ENCODE assay signal across 28 cellular contexts in genomic region chr11:71321433-71322191, GRCh38.
"Had no signal": no experiment of that assay in that cellular context is flagged by ENCODE, and none has a peak within 500 bp of the region (broad histone marks: within the 10 kb centered on the region; RNA-seq: fewer than 3 reads in every experiment).

No MANE protein-coding gene starts in this region.

- H3K36me3 ChIP-seq: colonic mucosa, gastrocnemius medialis, stomach, thyroid gland, upper lobe of left lung had no signal

- H3K27ac ChIP-seq: colonic mucosa, gastrocnemius medialis, stomach, thyroid gland, upper lobe of left lung, VCaP had no signal

- H3K4me1 Mint-ChIP-seq: activated T-helper 17 cell treated with anti-CD3 and anti-CD28 coated beads, Interleukin-2, amount 50 U/mL, for 72 hours; memory B cell; naive thymus-derived CD8-positive, alpha-beta T cell; stimulated activated memory B cell treated with anti-CD40 and anti-IgM and Interleukin-4, amounts not matched to agents 10 μg/mL and 1 μg/mL and 100 μg/mL, for 72 hours had no signal

- H3K36me3 Mint-ChIP-seq: activated CD4-positive, alpha-beta memory T cell treated with anti-CD3 and anti-CD28 coated beads for 36 hours had no signal

- H3K4me1 ChIP-seq: colonic mucosa, gastrocnemius medialis, stomach, thyroid gland, upper lobe of left lung had no signal

- H3K4me3 Mint-ChIP-seq: activated CD4-positive, alpha-beta memory T cell treated with anti-CD3 and anti-CD28 coated beads for 36 hours; activated T-cell treated with anti-CD3 and anti-CD28 coated beads, Interleukin-2, amount 50 U/mL, for 4 hours; activated T-helper 17 cell treated with anti-CD3 and anti-CD28 coated beads, Interleukin-2, amount 50 U/mL, for 72 hours; effector memory CD8-positive, alpha-beta T cell; memory B cell; naive thymus-derived CD8-positive, alpha-beta T cell; stimulated activated memory B cell treated with anti-CD40 and anti-IgM and Interleukin-4, amounts not matched to agents 10 μg/mL and 1 μg/mL and 100 μg/mL, for 72 hours had no signal

- H3K9me3 ChIP-seq: colonic mucosa, gastrocnemius medialis, thyroid gland had no signal

- ATAC-seq: activated naive CD4-positive, alpha-beta T cell treated with anti-CD3 and anti-CD28 coated beads, Interleukin-2, amount 50 U/mL, for 72 hours; activated T-cell treated with anti-CD3 and anti-CD28 coated beads, Interleukin-2, amount 50 U/mL, for 4 hours; activated T-helper 17 cell treated with anti-CD3 and anti-CD28 coated beads, Interleukin-2, amount 50 U/mL, for 72 hours; effector memory CD8-positive, alpha-beta T cell; gastrocnemius medialis; naive thymus-derived CD8-positive, alpha-beta T cell; sciatic nerve; stimulated activated memory B cell treated with anti-CD40 and anti-IgM and Interleukin-4, amounts not matched to agents 10 μg/mL and 1 μg/mL and 100 μg/mL, for 72 hours had no signal

- FAIRE-seq: bronchial epithelial cell, islet of Langerhans, small intestine, TTC549 had no signal

- DNase-seq: activated CD4-positive, alpha-beta memory T cell treated with anti-CD3 and anti-CD28 coated beads for 36 hours; activated CD4-positive, alpha-beta T cell treated with anti-CD3 and anti-CD28 coated beads for 48 hours; activated gamma-delta T cell treated with Interleukin-2 at 50 U/mL for 16 hours; activated T-cell treated with anti-CD3 and anti-CD28 coated beads, Interleukin-2, amount 50 U/mL, for 4 hours; colonic mucosa; effector memory CD8-positive, alpha-beta T cell; gastrocnemius medialis; glutamatergic neuron; midbrain; small intestine; stimulated activated CD4-positive, alpha-beta T cell treated with anti-CD3 and anti-CD28 coated beads, Interleukin-1b, Interleukin-23, amount 100 ng/mL, for 48 hours; stimulated activated CD4-positive, alpha-beta T cell treated with anti-CD3 and anti-CD28 coated beads, Interleukin-4, amount 100 ng/mL, for 4 hours; stimulated activated CD8-positive, alpha-beta memory T cell treated with anti-CD3 and anti-CD28 coated beads, Interleukin-4, amount 100 ng/mL, for 48 hours; stomach; T-helper 9 cell; thyroid gland; upper lobe of left lung had no signal

- H3K27me3 ChIP-seq: colonic mucosa, stomach, thyroid gland, upper lobe of left lung had no signal

- H3K27ac Mint-ChIP-seq: activated CD4-positive, alpha-beta memory T cell treated with anti-CD3 and anti-CD28 coated beads for 36 hours; activated naive CD4-positive, alpha-beta T cell treated with anti-CD3 and anti-CD28 coated beads, Interleukin-2, amount 50 U/mL, for 72 hours; activated T-helper 17 cell treated with anti-CD3 and anti-CD28 coated beads, Interleukin-2, amount 50 U/mL, for 72 hours; effector memory CD8-positive, alpha-beta T cell; memory B cell; progenitor cell of endocrine pancreas; stimulated activated memory B cell treated with anti-CD40 and anti-IgM and Interleukin-4, amounts not matched to agents 10 μg/mL and 1 μg/mL and 100 μg/mL, for 72 hours had no signal

- H3K4me3 ChIP-seq: colonic mucosa, gastrocnemius medialis, stomach, thyroid gland, upper lobe of left lung had no signal
